In the genomic region with DNA sequence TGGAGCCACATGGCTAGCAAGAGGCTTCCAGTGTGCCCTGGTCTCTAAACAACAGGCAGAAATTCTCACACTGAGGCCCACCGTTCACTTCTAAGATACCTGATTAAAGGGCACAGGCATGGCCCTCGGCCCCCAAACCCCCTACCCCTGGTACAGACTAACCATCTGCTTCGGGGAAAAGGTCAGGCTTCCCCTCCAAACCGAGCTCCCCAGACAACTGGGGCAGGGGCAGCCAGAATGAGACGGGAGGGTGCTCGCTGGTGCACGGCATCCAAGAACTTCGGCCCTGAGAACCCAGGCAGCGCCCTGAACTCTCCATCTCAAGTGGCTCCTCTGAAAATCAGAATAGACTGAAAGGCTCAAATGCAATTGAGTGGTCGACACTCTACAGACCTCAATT, we compare ENCODE assay signal across 10 cellular contexts. TPM values are rescaled to one million over a fixed set of nuclear protein-coding genes. Genes with fewer than 3 reads are reported as not detected.
DNase-seq lines count a peak whose midpoint lies in the region; ATAC-seq and TF ChIP-seq lines count a peak whose summit lies in the region.
"Had no signal": no experiment of that assay in that cellular context is flagged by ENCODE, and none has a peak within 500 bp of the region (broad histone marks: within the 10 kb centered on the region; RNA-seq: fewer than 3 reads in every experiment).

No MANE protein-coding gene starts in this region.

- H4K20me1 ChIP-seq in SU-DHL-6 (ENCODE audit: low read depth, low read length): peaks cover 6% of the 10 kb centered on the region; the same call in 1 of the 2 replicates

- H3K4me3 ChIP-seq in SU-DHL-6 (ENCODE audit: insufficient read depth, low read length, poor library complexity, severe bottlenecking) (peak overlapping the region; percentile 34), thyroid gland (replicated peaks in 1 of 3) (no peak overlapping the region)

- peak overlapping the region; percentile 98 for H3K4me2 ChIP-seq in SU-DHL-6 (ENCODE audit: low read depth, low read length, poor library complexity, severe bottlenecking)

- no peaks in the 10 kb centered on the region for H3K9me3 ChIP-seq in SU-DHL-6 (ENCODE audit: insufficient read depth, low read length)
- H3K9me3 ChIP-seq in thyroid gland: no peaks in the 10 kb centered on the region

- H3K79me2 ChIP-seq in SU-DHL-6 (ENCODE audit: insufficient read depth, low read length): peaks cover 100% of the 10 kb centered on the region

- no peaks in the 10 kb centered on the region for H3K9me3 Mint-ChIP-seq in activated CD4-positive, alpha-beta T cell treated with anti-CD3 and anti-CD28 coated beads, Interleukin-2, amount 10 ng/mL, durations not matched to agents 24 days and 14 days
- peaks cover 14% of the 10 kb centered on the region for H3K9me3 Mint-ChIP-seq in glutamatergic neuron (ENCODE audit: unreplicated experiment)

- no peak for TF ChIP-seq CTCF in SU-DHL-6 (IDR thresholded peaks at IDR 0.05; ENCODE audit: insufficient read depth, low read length, poor library complexity, severe bottlenecking)
- TF ChIP-seq CTCF in glutamatergic neuron (IDR thresholded peaks at IDR 0.05; ENCODE audit: partially characterized antibody, unreplicated experiment): no peak
- TF ChIP-seq CTCF in thyroid gland (IDR thresholded peaks at IDR 0.05): no peak

- peaks cover 68% of the 10 kb centered on the region for H3K4me1 Mint-ChIP-seq in activated CD4-positive, alpha-beta T cell treated with anti-CD3 and anti-CD28 coated beads, Interleukin-2, amount 10 ng/mL, durations not matched to agents 24 days and 14 days
- H3K4me1 Mint-ChIP-seq in glutamatergic neuron (ENCODE audit: low read depth, unreplicated experiment): peaks cover 59% of the 10 kb centered on the region

- peaks cover 37% of the 10 kb centered on the region for H3F3A ChIP-seq in SU-DHL-6 (ENCODE audit: insufficient read depth)

- peak overlapping the region; percentile 94 for H3K9ac ChIP-seq in SU-DHL-6 (ENCODE audit: low read length)

- TF ChIP-seq POLR2A in thyroid gland (IDR thresholded peaks at IDR 0.05): no peak

- H3K9me2 ChIP-seq in SU-DHL-6 (replicated peaks; ENCODE audit: insufficient read depth, low read length): no peaks in the 10 kb centered on the region

- WGBS in thyroid gland, 2 donors: 28 to 38% methylated on average over 5 to 9 of the region's 10 CpGs

- H3K4me1 ChIP-seq in thyroid gland: peaks cover 47 to 89% of the 10 kb centered on the region in 2 donors

- H3K27me3 ChIP-seq in SU-DHL-6 (ENCODE audit: low read length): no peaks in the 10 kb centered on the region
- no peaks in the 10 kb centered on the region for H3K27me3 ChIP-seq in thyroid gland

- ATAC-seq in GM18520 (IDR thresholded peaks at IDR 0.05; ENCODE audit: unreplicated experiment): no peak
- ATAC-seq: Right ventricle myocardium inferior had no signal

- peak overlapping the region; percentile 96 for H3K27ac Mint-ChIP-seq in activated CD4-positive, alpha-beta T cell treated with anti-CD3 and anti-CD28 coated beads, Interleukin-2, amount 10 ng/mL, durations not matched to agents 24 days and 14 days
- H3K27ac Mint-ChIP-seq in glutamatergic neuron (ENCODE audit: unreplicated experiment): peak overlapping the region; percentile 15

- peak overlapping the region; percentile 96 for H3K4me3 Mint-ChIP-seq in activated CD4-positive, alpha-beta T cell treated with anti-CD3 and anti-CD28 coated beads, Interleukin-2, amount 10 ng/mL, durations not matched to agents 24 days and 14 days
- peak overlapping the region; percentile 20 for H3K4me3 Mint-ChIP-seq in glutamatergic neuron (ENCODE audit: unreplicated experiment)

- H3K36me3 ChIP-seq in SU-DHL-6 (ENCODE audit: low read length) (no peaks in the 10 kb centered on the region), thyroid gland (no peaks in the 10 kb centered on the region)

- DNase-seq in activated CD4-positive, alpha-beta T cell treated with anti-CD3 and anti-CD28 coated beads, Interleukin-2, amount 10 ng/mL, durations not matched to agents 24 days and 14 days: no peak
- DNase-seq in activated CD4-positive, alpha-beta T cell treated with anti-CD3 and anti-CD28 coated beads, Interleukin-2, amount 50 U/mL, for 48 hours: no peak
- DNase-seq in glutamatergic neuron (no peak), thyroid gland (peak; percentile 17 to 28), DMS114 treated with DMSO at 0.1 percent for 48 hours (lab: John Stamatoyannopoulos, UW; ENCODE audit: unreplicated experiment) (no peak), NCI-H146 (lab: John Stamatoyannopoulos, UW) (no peak)
- DNase-seq: NCI-H2227 treated with DMSO at 0.1 percent for 48 hours had no signal

- no peak overlapping the region for H2AFZ ChIP-seq in SU-DHL-6 (ENCODE audit: low read depth, low read length, severe bottlenecking)

- intact Hi-C loops in activated CD4-positive, alpha-beta T cell treated with anti-CD3 and anti-CD28 coated beads, Interleukin-2, amount 10 ng/mL, durations not matched to agents 24 days and 14 days (cut with micrococcal nuclease): loop anchor here (10.0 kb wide), 3 partner anchors 402 to 1048 kb away; partner anchors contain the start of genes LENG9, RPS9 and U2AF2
- intact Hi-C loops in thyroid gland (cut with DNase I): no loop called here

- H3K27ac ChIP-seq in SU-DHL-6 (ENCODE audit: low read depth, low read length): peak overlapping the region; percentile 99
- H3K27ac ChIP-seq in thyroid gland: no peak overlapping the region

- no peaks in the 10 kb centered on the region for H3K27me3 Mint-ChIP-seq in activated CD4-positive, alpha-beta T cell treated with anti-CD3 and anti-CD28 coated beads, Interleukin-2, amount 10 ng/mL, durations not matched to agents 24 days and 14 days
- H3K27me3 Mint-ChIP-seq in glutamatergic neuron (ENCODE audit: unreplicated experiment): peaks cover 17% of the 10 kb centered on the region

- H3K36me3 Mint-ChIP-seq in activated CD4-positive, alpha-beta T cell treated with anti-CD3 and anti-CD28 coated beads, Interleukin-2, amount 10 ng/mL, durations not matched to agents 24 days and 14 days (ENCODE audit: low read depth): peaks cover 50% of the 10 kb centered on the region
- H3K36me3 Mint-ChIP-seq in glutamatergic neuron (ENCODE audit: unreplicated experiment): no peaks in the 10 kb centered on the region

RNA-seq across cellular contexts. Expression of gene PPP6R1, which starts 5.6 kb away (rescaled TPM):
- 196 and 216 TPM in 2 replicates for total RNA-seq in activated CD4-positive, alpha-beta T cell treated with anti-CD3 and anti-CD28 coated beads, Interleukin-2, amount 10 ng/mL, durations not matched to agents 24 days and 14 days
- total RNA-seq in glutamatergic neuron (ENCODE audit: unreplicated experiment) (82.3 TPM), thyroid gland (10 to 100 TPM; 26.1 to 99.8 (median 54.2) TPM)

RNA-seq across cellular contexts. Expression of gene TMEM86B, which starts 24.7 kb away (rescaled TPM):
- 6.8 and 7.7 TPM in 2 replicates for total RNA-seq in activated CD4-positive, alpha-beta T cell treated with anti-CD3 and anti-CD28 coated beads, Interleukin-2, amount 10 ng/mL, durations not matched to agents 24 days and 14 days
- total RNA-seq in glutamatergic neuron (ENCODE audit: unreplicated experiment): 7.6 TPM
- total RNA-seq in thyroid gland: 1 to 10 TPM; 1.6 to 5.8 (median 2.9) TPM

RNA-seq across cellular contexts. Expression of gene HSPBP1, which starts 26.6 kb away (rescaled TPM):
- total RNA-seq in activated CD4-positive, alpha-beta T cell treated with anti-CD3 and anti-CD28 coated beads, Interleukin-2, amount 10 ng/mL, durations not matched to agents 24 days and 14 days: 63.9 and 68.3 TPM in 2 replicates
- 41.5 TPM for total RNA-seq in glutamatergic neuron (ENCODE audit: unreplicated experiment)
- 10 to 100 TPM; 24.2 to 48.4 (median 31.2) TPM for total RNA-seq in thyroid gland

RNA-seq across cellular contexts. Expression of gene BRSK1, which starts 30.5 kb away (rescaled TPM):
- total RNA-seq in activated CD4-positive, alpha-beta T cell treated with anti-CD3 and anti-CD28 coated beads, Interleukin-2, amount 10 ng/mL, durations not matched to agents 24 days and 14 days: 5.9 and 7.9 TPM in 2 replicates
- total RNA-seq in glutamatergic neuron (ENCODE audit: unreplicated experiment) (223 TPM), thyroid gland (1 to 10 TPM in 1 of 4 donors, under 1 TPM in 1, not detected in 2; 0.83 to 1.2 TPM)

RNA-seq across cellular contexts. Expression of gene PTPRH, which starts 44.0 kb away (rescaled TPM):
- not detected in 2 replicates for total RNA-seq in activated CD4-positive, alpha-beta T cell treated with anti-CD3 and anti-CD28 coated beads, Interleukin-2, amount 10 ng/mL, durations not matched to agents 24 days and 14 days
- total RNA-seq in glutamatergic neuron (ENCODE audit: unreplicated experiment) (7.4 TPM), thyroid gland (1 to 10 TPM in 1 of 4 donors, under 1 TPM in 2, not detected in 1; 0.11 to 2.6 (median 0.54) TPM)

Comparison
In these comparisons a context has a peak if more than half of its experiments do, and no peak if none do; other contexts are left out.
1. DNase-seq: peak in thyroid gland (2 of 2); none in activated CD4-positive, alpha-beta T cell treated with anti-CD3 and anti-CD28 coated beads, Interleukin-2, amount 10 ng/mL, durations not matched to agents 24 days and 14 days (single experiment), activated CD4-positive, alpha-beta T cell treated with anti-CD3 and anti-CD28 coated beads, Interleukin-2, amount 50 U/mL, for 48 hours (0 of 2), glutamatergic neuron (single experiment), DMS114 treated with DMSO at 0.1 percent for 48 hours (single experiment) and NCI-H146 (single experiment).